Comparison of ENCODE assay signal across 19 cellular contexts in the genomic region with DNA sequence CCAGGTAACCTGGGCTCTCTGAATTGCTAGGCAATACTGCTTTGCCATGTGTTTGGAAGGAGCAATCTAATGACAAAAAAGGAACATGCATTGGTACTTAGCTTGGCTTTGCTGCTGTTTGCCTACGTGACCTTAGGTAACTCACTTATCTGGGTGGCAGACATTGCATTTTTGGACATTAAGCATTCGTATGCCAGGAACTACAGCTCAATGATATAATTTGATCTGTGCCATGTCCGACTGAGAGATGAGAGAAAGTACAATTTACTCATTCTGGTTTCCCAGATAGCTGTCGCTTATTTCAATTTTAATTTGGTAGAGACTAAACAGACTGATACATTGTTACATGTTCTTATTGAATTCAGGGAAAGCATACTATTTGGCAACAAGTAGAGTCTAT.
DNase-seq lines count a peak whose midpoint lies in the region; TF ChIP-seq lines count a peak whose summit lies in the region.
"Had no signal": no experiment of that assay in that cellular context is flagged by ENCODE, and none has a peak within 500 bp of the region (broad histone marks: within the 10 kb centered on the region; RNA-seq: fewer than 3 reads in every experiment).

No MANE protein-coding gene starts in this region.

- H3K36me3 ChIP-seq in SK-N-SH (replicated peaks in 1 of 2; ENCODE audit: control insufficient read depth in 1 of 2, insufficient read depth in 2 of 2, low read length in 1 of 2) (no peaks in the 10 kb centered on the region), trophoblast cell (ENCODE audit: control insufficient read depth in 1 of 2, insufficient read depth in 2 of 2, low read length in 2 of 2) (no peaks in the 10 kb centered on the region)
- H3K36me3 ChIP-seq: BLaER1 treated with 17β-estradiol and CSF1 and Interleukin-3, amounts not matched to agents 10 nM and 100 nM had no signal

- no peak for TF ChIP-seq CTCF in SK-N-SH (IDR thresholded peaks at IDR 0.05)
- TF ChIP-seq CTCF in osteocyte (IDR thresholded peaks at IDR 0.05): no peak
- no peak for TF ChIP-seq CTCF in GM13976 (IDR thresholded peaks at IDR 0.05; ENCODE audit: borderline replicate concordance, control extremely low read depth, extremely low read depth, insufficient read depth, missing control alignments)

- H3K18ac ChIP-seq in trophoblast cell (ENCODE audit: low read length): no peak overlapping the region

- no peak overlapping the region for H3K9ac ChIP-seq in SK-N-SH
- H3K9ac ChIP-seq in trophoblast cell (ENCODE audit: low read length): no peak overlapping the region
- H3K9ac ChIP-seq: BLaER1 treated with 17β-estradiol and CSF1 and Interleukin-3, amounts not matched to agents 10 nM and 100 nM had no signal

- H3K14ac ChIP-seq in trophoblast cell (ENCODE audit: low read length): no peak overlapping the region

- H4K20me1 ChIP-seq in SK-N-SH (ENCODE audit: insufficient read depth): no peaks in the 10 kb centered on the region
- H4K20me1 ChIP-seq: BLaER1 treated with 17β-estradiol and CSF1 and Interleukin-3, amounts not matched to agents 10 nM and 100 nM had no signal

- no peak overlapping the region for H4K91ac ChIP-seq in trophoblast cell (ENCODE audit: low read depth, low read length)

- no peak overlapping the region for H2BK120ac ChIP-seq in trophoblast cell (ENCODE audit: insufficient read depth, low read length, poor library complexity)

- H3K27ac Mint-ChIP-seq in osteocyte (ENCODE audit: unreplicated experiment): no peak overlapping the region
- H3K27ac Mint-ChIP-seq: B cell; CD4-positive, alpha-beta T cell; CD8-positive, alpha-beta T cell had no signal

- H3K9me3 Mint-ChIP-seq in osteocyte (ENCODE audit: unreplicated experiment): no peaks in the 10 kb centered on the region
- H3K9me3 Mint-ChIP-seq: CD4-positive, alpha-beta T cell; CD8-positive, alpha-beta T cell had no signal

- H3K36me3 Mint-ChIP-seq in osteocyte (ENCODE audit: unreplicated experiment): no peaks in the 10 kb centered on the region
- H3K36me3 Mint-ChIP-seq: CD8-positive, alpha-beta T cell had no signal

- H3K4me3 Mint-ChIP-seq in osteocyte (ENCODE audit: unreplicated experiment): no peak overlapping the region
- H3K4me3 Mint-ChIP-seq: B cell; CD4-positive, alpha-beta T cell; CD8-positive, alpha-beta T cell had no signal

- no peaks in the 10 kb centered on the region for H3K9me2 ChIP-seq in SK-N-SH

- H3K27ac ChIP-seq in SK-N-SH (ENCODE audit: low read depth in 2 of 2, low read length in 1 of 2) (peak overlapping the region in 1 of 2 experiments; percentile 69; a peak in 2 of 4 replicates), trophoblast cell (ENCODE audit: low read depth, low read length) (no peak overlapping the region)
- H3K27ac ChIP-seq: 22Rv1; A549; BLaER1 treated with 17β-estradiol and CSF1 and Interleukin-3, amounts not matched to agents 10 nM and 100 nM; C4-2B had no signal

- CTCF ChIA-PET in SK-N-SH (lab: Yijun Ruan, JAX): interaction anchor here (0.7 to 2.4 kb wide), 6 partner anchors 14 to 1948 kb away, joined by 3 to 12 read pairs (median 3); no protein-coding TSS in a partner anchor

- in situ Hi-C loops in GM13976 (cut with MboI; ENCODE audit: low sequenced_read_pairs, unreplicated experiment): no loop called here

- no peak overlapping the region for H2BK5ac ChIP-seq in trophoblast cell (ENCODE audit: low read depth, low read length, poor library complexity)

- no peaks in the 10 kb centered on the region for H3K27me3 Mint-ChIP-seq in osteocyte (ENCODE audit: unreplicated experiment)

- no peak overlapping the region for H2AFZ ChIP-seq in SK-N-SH (ENCODE audit: low read depth)
- H2AFZ ChIP-seq in trophoblast cell (ENCODE audit: insufficient read depth, low read length, poor library complexity): no peak overlapping the region

- no peak overlapping the region for H3K4ac ChIP-seq in trophoblast cell (ENCODE audit: low read depth, low read length)

- H3K4me3 ChIP-seq in SK-N-SH (ENCODE audit: low read depth in 2 of 2, low read length in 1 of 2) (no peak overlapping the region), trophoblast cell (ENCODE audit: low read depth, low read length) (no peak overlapping the region)
- H3K4me3 ChIP-seq: A549; BLaER1 treated with 17β-estradiol and CSF1 and Interleukin-3, amounts not matched to agents 10 nM and 100 nM had no signal

- no peak overlapping the region for H3K23ac ChIP-seq in trophoblast cell (ENCODE audit: low read length)

- H3K4me1 Mint-ChIP-seq in osteocyte (ENCODE audit: unreplicated experiment): peaks cover 30% of the 10 kb centered on the region
- H3K4me1 Mint-ChIP-seq: B cell had no signal

- WGBS in SK-N-SH (ENCODE audit: low lambda C conversion rate): 21% methylated on average over 4 of the region's 4 CpGs
- no CpG with 5 or more reads among the region's 4 CpGs for WGBS in trophoblast cell (ENCODE audit: extremely low coverage, insufficient coverage, insufficient read length)

- H3K4me1 ChIP-seq in SK-N-SH (ENCODE audit: control insufficient read depth in 1 of 2, insufficient read depth in 2 of 2, low read depth in 1 of 2, low read length in 1 of 2) (peaks cover 0 to 7% of the 10 kb centered on the region in 2 experiments; a peak in 1 of 4 replicates), trophoblast cell (ENCODE audit: control insufficient read depth in 1 of 2, insufficient read depth in 2 of 2, low read length in 2 of 2) (no peaks in the 10 kb centered on the region)
- H3K4me1 ChIP-seq: A549; BLaER1 treated with 17β-estradiol and CSF1 and Interleukin-3, amounts not matched to agents 10 nM and 100 nM had no signal

- peak in 1 of 2 experiments; percentile 81; a peak in 2 of 4 replicates for TF ChIP-seq EP300 in SK-N-SH (IDR thresholded peaks at IDR 0.05; ENCODE audit: borderline replicate concordance in 1 of 2, low read depth in 1 of 2, low read length in 1 of 2)

- H3K9me3 ChIP-seq in SK-N-SH (no peaks in the 10 kb centered on the region), trophoblast cell (ENCODE audit: insufficient read depth, low read depth, low read length) (no peaks in the 10 kb centered on the region)
- H3K9me3 ChIP-seq: A549; BLaER1 treated with 17β-estradiol and CSF1 and Interleukin-3, amounts not matched to agents 10 nM and 100 nM; Caco-2 had no signal

- POLR2A ChIA-PET in SK-N-SH (lab: Yijun Ruan, JAX): no interaction called here

- H3K79me2 ChIP-seq in SK-N-SH (ENCODE audit: insufficient read depth) (no peaks in the 10 kb centered on the region), trophoblast cell (ENCODE audit: control insufficient read depth, insufficient read depth, low read length, poor library complexity) (no peaks in the 10 kb centered on the region)

- H3F3A ChIP-seq in SK-N-SH (replicated peaks; ENCODE audit: insufficient read depth): no peaks in the 10 kb centered on the region

- no peak for TF ChIP-seq RAD21 in SK-N-SH (IDR thresholded peaks at IDR 0.05; ENCODE audit: low read length)

- no peak overlapping the region for H2BK12ac ChIP-seq in trophoblast cell (ENCODE audit: low read length)

- no peak overlapping the region for H4K12ac ChIP-seq in trophoblast cell (ENCODE audit: low read depth, low read length)

- no peak overlapping the region for H4K8ac ChIP-seq in trophoblast cell (ENCODE audit: low read depth, low read length)

- DNase-seq in DMS 273 (lab: John Stamatoyannopoulos, UW; ENCODE audit: unreplicated experiment) (peak; percentile 10), DMS 273 treated with DMSO at 0.1 percent for 48 hours (lab: John Stamatoyannopoulos, UW) (no peak), SK-N-SH (peak; percentile 52), osteocyte (ENCODE audit: extremely low spot score, unreplicated experiment) (peak; percentile 7), NCI-H748 treated with DMSO at 0.1 percent for 48 hours (lab: John Stamatoyannopoulos, UW) (no peak), trophoblast cell (no peak), GM13976 (ENCODE audit: low spot score) (no peak)
- DNase-seq: AML-193; Caco-2; Calu3; CD4-positive, alpha-beta T cell; CD8-positive, alpha-beta T cell; DMS79 treated with DMSO at 0.1 percent for 48 hours; GF-D8 had no signal

- no peaks in the 10 kb centered on the region for H3K27me3 ChIP-seq in SK-N-SH (ENCODE audit: insufficient read depth)
- no peaks in the 10 kb centered on the region for H3K27me3 ChIP-seq in trophoblast cell (ENCODE audit: insufficient read depth, low read length)
- H3K27me3 ChIP-seq: BLaER1 treated with 17β-estradiol and CSF1 and Interleukin-3, amounts not matched to agents 10 nM and 100 nM had no signal

- no peak overlapping the region for H2AK5ac ChIP-seq in trophoblast cell (ENCODE audit: low read length)

- H3K79me1 ChIP-seq in trophoblast cell (ENCODE audit: low read length): no peaks in the 10 kb centered on the region

- H3K4me2 ChIP-seq in SK-N-SH (no peak overlapping the region), trophoblast cell (ENCODE audit: low read length) (no peak overlapping the region)
- H3K4me2 ChIP-seq: A549; BLaER1 treated with 17β-estradiol and CSF1 and Interleukin-3, amounts not matched to agents 10 nM and 100 nM had no signal

TF ChIP-seq in SK-N-SH, 30 proteins besides CTCF, POLR2A, EP300 and RAD21:
- TF ChIP-seq RCOR1 (IDR thresholded peaks at IDR 0.05; ENCODE audit: low read length): peak; percentile 86
- TF ChIP-seq GATA2 (CRISPR knock-in tag; IDR thresholded peaks at IDR 0.05): peak; percentile 92
- TF ChIP-seq, protein P1, sequence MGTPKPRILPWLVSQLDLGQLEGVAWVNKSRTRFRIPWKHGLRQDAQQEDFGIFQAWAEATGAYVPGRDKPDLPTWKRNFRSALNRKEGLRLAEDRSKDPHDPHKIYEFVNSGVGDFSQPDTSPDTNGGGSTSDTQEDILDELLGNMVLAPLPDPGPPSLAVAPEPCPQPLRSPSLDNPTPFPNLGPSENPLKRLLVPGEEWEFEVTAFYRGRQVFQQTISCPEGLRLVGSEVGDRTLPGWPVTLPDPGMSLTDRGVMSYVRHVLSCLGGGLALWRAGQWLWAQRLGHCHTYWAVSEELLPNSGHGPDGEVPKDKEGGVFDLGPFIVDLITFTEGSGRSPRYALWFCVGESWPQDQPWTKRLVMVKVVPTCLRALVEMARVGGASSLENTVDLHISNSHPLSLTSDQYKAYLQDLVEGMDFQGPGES (IDR thresholded peaks at IDR 0.05; ENCODE audit: low read depth, low read length): no peak
- no peak for TF ChIP-seq CHD2 (IDR thresholded peaks at IDR 0.05; ENCODE audit: low read length, partially characterized antibody)
- peak; percentile 81 for TF ChIP-seq FOXJ3 (CRISPR knock-in tag; IDR thresholded peaks at IDR 0.05)
- no peak for TF ChIP-seq TCF12 (IDR thresholded peaks at IDR 0.05)

Comparison
In these comparisons a context has a peak if more than half of its experiments do, and no peak if none do; other contexts are left out.
1. DNase-seq: peak in DMS 273 (single experiment), SK-N-SH (single experiment) and osteocyte (single experiment); none in DMS 273 treated with DMSO at 0.1 percent for 48 hours (single experiment), NCI-H748 treated with DMSO at 0.1 percent for 48 hours (single experiment), trophoblast cell (0 of 2) and GM13976 (single experiment).